22 cellular contexts compared by ENCODE assay signal in genomic region chr14:71183856-71184255, GRCh38.
DNase-seq lines count a peak whose midpoint lies in the region; ATAC-seq and FAIRE-seq lines count a peak whose summit lies in the region.
"Had no signal": no experiment of that assay in that cellular context is flagged by ENCODE, and none has a peak within 500 bp of the region (broad histone marks: within the 10 kb centered on the region; RNA-seq: fewer than 3 reads in every experiment).

No MANE protein-coding gene starts in this region.

- no peak for DNase-seq in HTR-8/SVneo (ENCODE audit: insufficient read length, low spot score)
- peak; percentile 82 for DNase-seq in NCI-H187 treated with DMSO at 0.1 percent for 48 hours (lab: John Stamatoyannopoulos, UW)
- DNase-seq in NCI-H524 treated with DMSO at 0.1 percent for 48 hours (lab: John Stamatoyannopoulos, UW), result peak; percentile 99
- DNase-seq in inferior parietal cortex (ENCODE audit: extremely low spot score), result peak; percentile 9
- no peak for DNase-seq in retina
- no peak for DNase-seq in NCI-H748 treated with DMSO at 0.1 percent for 48 hours (lab: John Stamatoyannopoulos, UW)
- DNase-seq: activated CD8-positive, alpha-beta T cell treated with anti-CD3 and anti-CD28 coated beads for 36 hours; activated effector memory CD4-positive, alpha-beta T cell treated with Interleukin-2 at 50 U/mL for 16 hours; effector memory CD8-positive, alpha-beta T cell; foreskin melanocyte; GM23248; KBM-7; mesendoderm; MG63; NCI-H1930; NK-92 treated with Interleukin-12 subunit alpha and Interleukin-12 subunit beta, amount 100 ng/mL, for 24 hours; SHP77 treated with DMSO at 0.1 percent for 48 hours; stomach; tibial artery had no signal

- ATAC-seq in GM19395 (IDR thresholded peaks at IDR 0.05; ENCODE audit: unreplicated experiment), result no peak
- ATAC-seq: activated CD8-positive, alpha-beta T cell treated with anti-CD3 and anti-CD28 coated beads for 36 hours; effector memory CD8-positive, alpha-beta T cell; left lobe of liver had no signal

- FAIRE-seq in HTR-8/SVneo (lab: Jason Lieb, UNC), result peak; percentile 42
- FAIRE-seq: colon had no signal

Comparison
In these comparisons a context has a peak if more than half of its experiments do, and no peak if none do; other contexts are left out.
1. DNase-seq: peak in NCI-H187 treated with DMSO at 0.1 percent for 48 hours (single experiment), NCI-H524 treated with DMSO at 0.1 percent for 48 hours (single experiment) and inferior parietal cortex (single experiment); none in HTR-8/SVneo (single experiment), retina (single experiment) and NCI-H748 treated with DMSO at 0.1 percent for 48 hours (single experiment).